8 cellular contexts compared by ENCODE assay signal in the genomic region with DNA sequence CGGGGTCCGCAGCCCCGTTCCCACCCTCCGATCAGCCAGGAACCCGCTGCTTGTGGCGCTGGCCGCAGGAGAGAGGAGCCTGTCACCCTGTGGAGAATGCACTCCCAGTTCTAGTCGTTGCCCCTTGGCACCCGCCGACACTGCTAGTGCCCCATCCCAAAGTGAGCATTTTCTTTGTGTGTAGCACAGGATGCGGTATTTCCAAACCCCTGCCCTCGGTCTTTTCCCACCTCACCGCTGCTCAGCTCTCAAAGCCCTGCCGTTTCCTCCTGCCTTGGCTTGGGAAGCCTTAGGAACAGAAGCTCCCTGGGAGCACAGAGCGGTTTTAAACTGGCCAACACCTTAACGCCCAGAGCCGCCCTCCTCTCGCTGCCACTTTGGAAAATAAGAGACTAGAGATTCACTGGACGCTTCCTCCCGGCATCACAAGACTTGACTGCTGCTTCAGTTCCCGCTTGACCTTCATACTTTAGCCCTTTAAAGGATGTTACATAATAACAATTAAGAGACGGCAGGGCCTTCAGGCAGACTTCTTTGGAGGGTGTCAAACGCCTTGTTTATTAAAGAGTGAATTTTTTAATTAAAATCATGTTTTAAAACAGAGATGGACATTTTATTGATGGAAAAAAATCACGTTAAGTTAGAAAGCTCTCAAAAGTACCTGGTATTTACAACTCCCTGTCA. TPM values are rescaled to one million over a fixed set of nuclear protein-coding genes. Genes with fewer than 3 reads are reported as not detected.
DNase-seq lines count a peak whose midpoint lies in the region; ATAC-seq and TF ChIP-seq lines count a peak whose summit lies in the region.

No MANE protein-coding gene starts in this region.

- H3K27me3 ChIP-seq in Caco-2 (replicated peaks; ENCODE audit: control insufficient read depth, insufficient read depth, low read length): no peaks in the 10 kb centered on the region; the same call in none of the 2 replicates
- H3K27me3 ChIP-seq in GM23338 (ENCODE audit: insufficient read depth): no peaks in the 10 kb centered on the region
- no peaks in the 10 kb centered on the region for H3K27me3 ChIP-seq in upper lobe of left lung

- H3K4me3 Mint-ChIP-seq in Caco-2 (ENCODE audit: unreplicated experiment) (peak overlapping the region; percentile 80), GM23338 (peak overlapping the region; percentile 93)
- H3K4me3 Mint-ChIP-seq in activated T-cell treated with anti-CD3 and anti-CD28 coated beads, Interleukin-2, amount 50 U/mL, for 72 hours: peak overlapping the region; percentile 90 to 96

- H2AFZ ChIP-seq in GM23338: peak overlapping the region; percentile 92; the same call in 1 of the 2 replicates

- no peaks in the 10 kb centered on the region for H3K9me2 ChIP-seq in GM23338 (ENCODE audit: insufficient read depth)

- peak overlapping the region; percentile 78 for H3K4me2 ChIP-seq in GM23338

- CTCF ChIA-PET in Caco-2 (lab: Charles Lee): interaction anchor here (0.6 kb wide), 1 partner anchor 579 kb away, joined by 3 read pairs; no protein-coding TSS in a partner anchor

- WGBS in upper lobe of left lung, 2 donors: 2 to 3% methylated on average over 14 to 18 of the region's 24 CpGs

- peaks cover 4% of the 10 kb centered on the region; the same call in 1 of the 2 replicates for H3F3A ChIP-seq in GM23338 (replicated peaks; ENCODE audit: low read depth)

- DNase-seq in Caco-2 (peak in 1 of 2 experiments; percentile 13), GM23338 (ENCODE audit: low spot score) (peak; percentile 73), NCI-H146 treated with DMSO at 0.1 percent for 48 hours (lab: John Stamatoyannopoulos, UW; ENCODE audit: unreplicated experiment) (peak; percentile 5), fibroblast of mammary gland (ENCODE audit: low read depth) (peak; percentile 51), myocyte (ENCODE audit: low read depth) (peak; percentile 53), upper lobe of left lung (peak in 1 of 2 donors; percentile 24), NCI-H1694 treated with DMSO at 0.1 percent for 48 hours (lab: John Stamatoyannopoulos, UW) (no peak)
- peak in 1 of 2 donors; percentile 20 for DNase-seq in activated T-cell treated with anti-CD3 and anti-CD28 coated beads, Interleukin-2, amount 50 U/mL, for 72 hours

- H3K4me1 Mint-ChIP-seq in Caco-2 (ENCODE audit: low read depth, unreplicated experiment) (no peaks in the 10 kb centered on the region), GM23338 (peaks cover 34% of the 10 kb centered on the region)
- peaks cover 45% of the 10 kb centered on the region for H3K4me1 Mint-ChIP-seq in activated T-cell treated with anti-CD3 and anti-CD28 coated beads, Interleukin-2, amount 50 U/mL, for 72 hours (ENCODE audit: low read depth)

- no peaks in the 10 kb centered on the region for H3K36me3 Mint-ChIP-seq in Caco-2 (ENCODE audit: insufficient read depth, unreplicated experiment)
- H3K36me3 Mint-ChIP-seq in GM23338 (ENCODE audit: low read depth): peaks cover 10% of the 10 kb centered on the region; the same call in 2 of the 3 replicates
- H3K36me3 Mint-ChIP-seq in activated T-cell treated with anti-CD3 and anti-CD28 coated beads, Interleukin-2, amount 50 U/mL, for 72 hours (ENCODE audit: insufficient read depth in 2 of 2): peaks cover 0 to 5% of the 10 kb centered on the region in 2 donors

- H3K4me3 ChIP-seq in Caco-2 (ENCODE audit: low read depth, low read length) (peak overlapping the region; percentile 70), GM23338 (peak overlapping the region; percentile 77), fibroblast of mammary gland (ENCODE audit: control insufficient read depth, low read depth, low read length) (peak overlapping the region; percentile 82), upper lobe of left lung (peak overlapping the region; percentile 81 to 97 (median 93))

- H3K9me3 ChIP-seq in Caco-2: no peaks in the 10 kb centered on the region
- H3K9me3 ChIP-seq in upper lobe of left lung: no peaks in the 10 kb centered on the region

- H3K27me3 Mint-ChIP-seq in Caco-2 (ENCODE audit: insufficient read depth, unreplicated experiment) (peaks cover 11% of the 10 kb centered on the region), GM23338 (ENCODE audit: insufficient read depth, low read depth, poor library complexity) (peaks cover 6% of the 10 kb centered on the region)
- H3K27me3 Mint-ChIP-seq in activated T-cell treated with anti-CD3 and anti-CD28 coated beads, Interleukin-2, amount 50 U/mL, for 72 hours (ENCODE audit: low read depth): no peaks in the 10 kb centered on the region

- H3K36me3 ChIP-seq in Caco-2 (ENCODE audit: control insufficient read depth, insufficient read depth, low read length): no peaks in the 10 kb centered on the region
- no peaks in the 10 kb centered on the region for H3K36me3 ChIP-seq in GM23338 (ENCODE audit: insufficient read depth)
- peaks cover 0 to 13% (median 3%) of the 10 kb centered on the region in 4 donors for H3K36me3 ChIP-seq in upper lobe of left lung

- H3K27ac Mint-ChIP-seq in Caco-2 (ENCODE audit: unreplicated experiment) (no peak overlapping the region), GM23338 (peak overlapping the region; percentile 66)
- peak overlapping the region; percentile 96 for H3K27ac Mint-ChIP-seq in activated T-cell treated with anti-CD3 and anti-CD28 coated beads, Interleukin-2, amount 50 U/mL, for 72 hours

- H3K27ac ChIP-seq in GM23338 (ENCODE audit: low read depth): no peak overlapping the region
- peak overlapping the region; percentile 95 to 98 (median 97) for H3K27ac ChIP-seq in upper lobe of left lung

- H3K4me1 ChIP-seq in Caco-2: peaks cover 10% of the 10 kb centered on the region; the same call in 1 of the 2 replicates
- H3K4me1 ChIP-seq in GM23338 (ENCODE audit: insufficient read depth): peaks cover 21% of the 10 kb centered on the region
- H3K4me1 ChIP-seq in upper lobe of left lung: peaks cover 8 to 26% (median 21%) of the 10 kb centered on the region in 4 donors

- no peak for TF ChIP-seq CTCF in Caco-2 (IDR thresholded peaks at IDR 0.05; ENCODE audit: insufficient read depth in 1 of 2, low read depth in 1 of 2, low read length in 1 of 2, severe bottlenecking in 1 of 2, unreplicated experiment in 1 of 2)
- TF ChIP-seq CTCF in GM23338 (conservative IDR thresholded peaks at IDR 0.05; ENCODE audit: low read depth in 2 of 2): no peak
- no peak for TF ChIP-seq CTCF in fibroblast of mammary gland (conservative IDR thresholded peaks at IDR 0.05; ENCODE audit: control insufficient read depth, insufficient read depth, low read depth, low read length)
- no peak for TF ChIP-seq CTCF in upper lobe of left lung (IDR thresholded peaks at IDR 0.05)

- H3K9me3 Mint-ChIP-seq in Caco-2 (ENCODE audit: unreplicated experiment) (no peaks in the 10 kb centered on the region), GM23338 (no peaks in the 10 kb centered on the region)
- no peaks in the 10 kb centered on the region for H3K9me3 Mint-ChIP-seq in activated T-cell treated with anti-CD3 and anti-CD28 coated beads, Interleukin-2, amount 50 U/mL, for 72 hours

- peak; percentile 47 for ATAC-seq in GM23338
- ATAC-seq in activated T-cell treated with anti-CD3 and anti-CD28 coated beads, Interleukin-2, amount 50 U/mL, for 72 hours (replicated peaks in 1 of 2): peak in 1 of 2 donors; percentile 8
- peak in 1 of 2 donors; percentile 37 for ATAC-seq in upper lobe of left lung (ENCODE audit: low FRiP score in 2 of 2)

- no peak for TF ChIP-seq EP300 in upper lobe of left lung (IDR thresholded peaks at IDR 0.05)

- intact Hi-C loops in Caco-2 (cut with micrococcal nuclease; ENCODE audit: unreplicated experiment): loop anchor here (5.0 kb wide), 1 partner anchor 50 kb away; no protein-coding TSS in a partner anchor

- POLR2A ChIA-PET in Caco-2 (lab: Charles Lee): no interaction called here

- TF ChIP-seq POLR2A in upper lobe of left lung (IDR thresholded peaks at IDR 0.05): no peak

- no peaks in the 10 kb centered on the region; the same call in 1 of the 2 replicates for H3K79me2 ChIP-seq in GM23338 (replicated peaks; ENCODE audit: insufficient read depth)

- no peaks in the 10 kb centered on the region for H4K20me1 ChIP-seq in GM23338 (replicated peaks; ENCODE audit: insufficient read depth)

- BruUV-seq in Caco-2 (replicated peaks; lab: Mats Ljungman, UMichigan): no TSS peak

TF ChIP-seq in GM23338, 12 proteins besides CTCF, POLR2A, EP300 and RAD21 (continues in another document):
- peak; percentile 39 for TF ChIP-seq POLR2AphosphoS5 (IDR thresholded peaks at IDR 0.05; ENCODE audit: low read depth)

RNA-seq across cellular contexts. Expression of gene CYP4V2, which starts 0.8 kb away (rescaled TPM):
- total RNA-seq in Caco-2 (2022) (2.1 and 2.7 TPM in 2 replicates), myocyte (15.8 and 18.0 TPM in 2 replicates), upper lobe of left lung (10 to 100 TPM; 30.7 to 44.7 (median 33.1) TPM)
- total RNA-seq in GM23338 (2014; rRNA removed; shearing (Covaris generic)): 3.1 and 3.4 TPM in 2 replicates
- 1.4 and 1.5 TPM in 2 replicates for polyA plus RNA-seq in GM23338 (2016; fragmentation: Nextera tagmentation; extraction: Ambion mirVana)
- total RNA-seq in activated T-cell treated with anti-CD3 and anti-CD28 coated beads, Interleukin-2, amount 50 U/mL, for 72 hours: 10 to 100 TPM; 15.4 to 20.4 TPM
- 10.7 TPM for polyA plus RNA-seq in myocyte (2012)

RNA-seq across cellular contexts. Expression of gene KLKB1, which starts 35.1 kb away (rescaled TPM):
- total RNA-seq in Caco-2 (2022) (not detected in 2 replicates), myocyte (0.42 TPM in 1 of 2 replicates, not detected in the other), upper lobe of left lung (1 to 10 TPM in 2 of 6 donors, under 1 TPM in 3, not detected in 1; 0.40 to 4.7 (median 0.89) TPM)
- total RNA-seq in GM23338 (2014; rRNA removed; shearing (Covaris generic)): 10.9 and 22.7 TPM in 2 replicates
- 6.2 and 8.6 TPM in 2 replicates for polyA plus RNA-seq in GM23338 (2016; fragmentation: Nextera tagmentation; extraction: Ambion mirVana)
- 1 to 10 TPM in 1 of 2 donors, under 1 TPM in 1; 0.79 to 1.2 TPM for total RNA-seq in activated T-cell treated with anti-CD3 and anti-CD28 coated beads, Interleukin-2, amount 50 U/mL, for 72 hours
- polyA plus RNA-seq in myocyte (2012): 0.24 TPM
